1 cellular context compared by ENCODE assay signal in the genomic region with DNA sequence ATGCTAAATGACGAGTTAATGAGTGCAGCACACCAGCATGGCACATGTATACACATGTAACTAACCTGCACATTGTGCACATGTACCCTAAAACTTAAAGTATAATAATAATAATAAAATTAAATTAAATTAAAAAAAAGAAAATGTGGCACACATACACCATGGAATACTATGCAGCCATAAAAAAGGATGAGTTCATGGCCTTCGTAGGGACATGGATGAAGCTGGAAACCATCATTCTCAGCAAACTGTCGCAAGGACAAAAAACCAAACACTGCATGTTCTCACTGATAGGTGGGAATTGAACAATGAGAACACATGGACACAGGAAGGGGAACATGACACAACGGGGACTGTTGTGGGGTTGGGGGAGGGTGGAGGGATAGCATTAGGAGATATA. TPM values are rescaled to one million over a fixed set of nuclear protein-coding genes. Genes with fewer than 3 reads are reported as not detected.
"Had no signal": no experiment of that assay in that cellular context is flagged by ENCODE, and none has a peak within 500 bp of the region (broad histone marks: within the 10 kb centered on the region; RNA-seq: fewer than 3 reads in every experiment).

No MANE protein-coding gene starts in this region.

RNA-seq across cellular contexts. Expression of gene PDE3B, which starts 23.7 kb away (rescaled TPM):
- total RNA-seq: mammary epithelial cell had no signal
